20 cellular contexts compared by ENCODE assay signal in the genomic region with DNA sequence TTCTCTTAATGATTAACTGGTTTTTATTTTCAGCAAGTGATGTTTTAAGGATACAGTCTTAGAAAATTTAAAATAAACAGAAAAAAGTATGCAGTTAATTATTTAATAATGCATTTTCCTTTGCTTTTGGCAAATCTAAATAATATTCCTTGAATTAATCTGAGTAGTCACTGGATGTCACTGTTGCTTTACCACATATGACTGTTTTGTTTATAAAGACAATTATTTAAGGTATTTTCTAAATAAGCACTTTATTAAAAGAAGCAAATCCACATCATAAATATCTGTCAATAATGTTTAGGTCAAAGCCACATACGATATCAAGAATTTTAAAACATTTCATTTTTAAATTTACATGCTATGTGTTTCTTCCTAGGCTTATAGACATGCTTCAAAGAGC. TPM values are rescaled to one million over a fixed set of nuclear protein-coding genes. Genes with fewer than 3 reads are reported as not detected.
A peak's percentile ranks its signal among the peaks of the same experiment; 100 is the strongest.
DNase-seq lines count a peak whose midpoint lies in the region; ATAC-seq and TF ChIP-seq lines count a peak whose summit lies in the region.
"Had no signal": no experiment of that assay in that cellular context is flagged by ENCODE, and none has a peak within 500 bp of the region (broad histone marks: within the 10 kb centered on the region; RNA-seq: fewer than 3 reads in every experiment).

No MANE protein-coding gene starts in this region.

- no peak for TF ChIP-seq POLR2A in upper lobe of left lung (IDR thresholded peaks at IDR 0.05)

- TF ChIP-seq EP300 in upper lobe of left lung (IDR thresholded peaks at IDR 0.05): no peak

- ATAC-seq in RWPE2 (ENCODE audit: low read depth): no peak
- ATAC-seq in upper lobe of left lung (ENCODE audit: low FRiP score in 2 of 2): no peak
- ATAC-seq in GM21423 (IDR thresholded peaks at IDR 0.05; ENCODE audit: unreplicated experiment): no peak
- ATAC-seq: activated T-cell treated with anti-CD3 and anti-CD28 coated beads, Interleukin-2, amount 50 U/mL, for 4 hours; CD8-positive, alpha-beta T cell had no signal

- no peaks in the 10 kb centered on the region for H3K36me3 Mint-ChIP-seq in type B pancreatic cell
- H3K36me3 Mint-ChIP-seq: activated CD4-positive, alpha-beta memory T cell treated with anti-CD3 and anti-CD28 coated beads for 36 hours; activated naive CD8-positive, alpha-beta T cell treated with anti-CD3 and anti-CD28 coated beads for 36 hours; CD8-positive, alpha-beta T cell; immature natural killer cell; memory B cell had no signal

- TF ChIP-seq CTCF in RWPE2 (IDR thresholded peaks at IDR 0.05; ENCODE audit: poor library complexity, severe bottlenecking): peak; percentile 24
- TF ChIP-seq CTCF in fibroblast of the aortic adventitia (IDR thresholded peaks at IDR 0.05; ENCODE audit: insufficient read depth, low read length): no peak
- peak; percentile 26 for TF ChIP-seq CTCF in type B pancreatic cell (conservative IDR thresholded peaks at IDR 0.05)
- TF ChIP-seq CTCF in upper lobe of left lung (IDR thresholded peaks at IDR 0.05): no peak

- 56 to 66% methylated on average over 1 of the region's 1 CpG for WGBS in upper lobe of left lung, 2 donors

- no peak overlapping the region for H3K4me3 Mint-ChIP-seq in type B pancreatic cell
- H3K4me3 Mint-ChIP-seq: activated CD4-positive, alpha-beta memory T cell treated with anti-CD3 and anti-CD28 coated beads for 36 hours; activated naive CD8-positive, alpha-beta T cell treated with anti-CD3 and anti-CD28 coated beads for 36 hours; activated T-cell treated with anti-CD3 and anti-CD28 coated beads, Interleukin-2, amount 50 U/mL, for 4 hours; CD8-positive, alpha-beta T cell; immature natural killer cell; memory B cell had no signal

- H3K27ac Mint-ChIP-seq in type B pancreatic cell: no peak overlapping the region
- H3K27ac Mint-ChIP-seq: activated CD4-positive, alpha-beta memory T cell treated with anti-CD3 and anti-CD28 coated beads for 36 hours; activated naive CD8-positive, alpha-beta T cell treated with anti-CD3 and anti-CD28 coated beads for 36 hours; CD8-positive, alpha-beta T cell; immature natural killer cell; memory B cell had no signal

- H3K4me1 Mint-ChIP-seq in type B pancreatic cell (ENCODE audit: unreplicated experiment): no peaks in the 10 kb centered on the region
- H3K4me1 Mint-ChIP-seq: activated naive CD8-positive, alpha-beta T cell treated with anti-CD3 and anti-CD28 coated beads for 36 hours; immature natural killer cell; memory B cell had no signal

- H3K27me3 ChIP-seq in RWPE2 (ENCODE audit: insufficient read depth, poor library complexity, severe bottlenecking) (no peaks in the 10 kb centered on the region), upper lobe of left lung (no peaks in the 10 kb centered on the region)
- H3K27me3 ChIP-seq: thyroid gland had no signal

- H3K4me1 ChIP-seq in RWPE2 (ENCODE audit: insufficient read depth, poor library complexity, severe bottlenecking): no peaks in the 10 kb centered on the region
- no peaks in the 10 kb centered on the region for H3K4me1 ChIP-seq in upper lobe of left lung
- H3K4me1 ChIP-seq: thyroid gland had no signal

- H3K4me3 ChIP-seq in RWPE2 (ENCODE audit: severe bottlenecking) (no peak overlapping the region), fibroblast of the aortic adventitia (ENCODE audit: low read depth, low read length) (no peak overlapping the region), upper lobe of left lung (no peak overlapping the region)
- H3K4me3 ChIP-seq: thyroid gland had no signal

- H3K27me3 Mint-ChIP-seq in type B pancreatic cell: no peaks in the 10 kb centered on the region
- H3K27me3 Mint-ChIP-seq: activated CD4-positive, alpha-beta memory T cell treated with anti-CD3 and anti-CD28 coated beads for 36 hours; memory B cell had no signal

- no peak overlapping the region for H3K27ac ChIP-seq in RWPE2 (ENCODE audit: poor library complexity, severe bottlenecking)
- H3K27ac ChIP-seq in upper lobe of left lung: no peak overlapping the region
- H3K27ac ChIP-seq: thyroid gland had no signal

- H3K9me3 ChIP-seq in RWPE2 (ENCODE audit: severe bottlenecking) (no peaks in the 10 kb centered on the region), upper lobe of left lung (no peaks in the 10 kb centered on the region)
- H3K9me3 ChIP-seq: thyroid gland had no signal

- H3K9me3 Mint-ChIP-seq in type B pancreatic cell: peaks cover 4% of the 10 kb centered on the region
- H3K9me3 Mint-ChIP-seq: activated CD4-positive, alpha-beta memory T cell treated with anti-CD3 and anti-CD28 coated beads for 36 hours; activated naive CD8-positive, alpha-beta T cell treated with anti-CD3 and anti-CD28 coated beads for 36 hours; activated T-cell treated with anti-CD3 and anti-CD28 coated beads, Interleukin-2, amount 50 U/mL, for 4 hours; CD8-positive, alpha-beta T cell had no signal

- DNase-seq in NCI-H1105 treated with DMSO at 0.1 percent for 48 hours (lab: John Stamatoyannopoulos, UW): peak; percentile 19
- no peak for DNase-seq in NCI-H1105 (lab: John Stamatoyannopoulos, UW)
- DNase-seq in RWPE2 (ENCODE audit: low spot score): no peak
- DNase-seq in fibroblast of the aortic adventitia (ENCODE audit: low read depth): peak; percentile 41
- no peak for DNase-seq in type B pancreatic cell (ENCODE audit: extremely low spot score, unreplicated experiment)
- no peak for DNase-seq in retina
- no peak for DNase-seq in upper lobe of left lung
- DNase-seq: activated CD4-positive, alpha-beta memory T cell treated with anti-CD3 and anti-CD28 coated beads for 36 hours; activated naive CD8-positive, alpha-beta T cell treated with anti-CD3 and anti-CD28 coated beads for 36 hours; activated T-cell treated with anti-CD3 and anti-CD28 coated beads, Interleukin-2, amount 50 U/mL, for 4 hours; caudate nucleus; CD8-positive, alpha-beta T cell; EL; immature natural killer cell; KG1; NCI-H187 treated with DMSO at 0.1 percent for 48 hours; stimulated activated CD4-positive, alpha-beta T cell treated with anti-CD3 and anti-CD28 coated beads, Interleukin-4, amount 100 ng/mL, for 4 hours; thyroid gland had no signal

- H3K36me3 ChIP-seq in RWPE2 (ENCODE audit: low read depth): no peaks in the 10 kb centered on the region
- H3K36me3 ChIP-seq in upper lobe of left lung: no peaks in the 10 kb centered on the region
- H3K36me3 ChIP-seq: thyroid gland had no signal

RNA-seq across cellular contexts. Expression of gene TFPI, which starts 40.6 kb away (rescaled TPM):
- 72.5 and 596 TPM in 2 replicates for total RNA-seq in fibroblast of the aortic adventitia (ENCODE audit: low replicate concordance)
- total RNA-seq in type B pancreatic cell (ENCODE audit: low replicate concordance): 9.6 and 12.2 TPM in 2 replicates
- total RNA-seq in upper lobe of left lung: 100 to 1,000 TPM in 5 of 6 donors, 10 to 100 TPM in 1; 92.3 to 293 (median 243) TPM
- total RNA-seq: activated CD4-positive, alpha-beta memory T cell treated with anti-CD3 and anti-CD28 coated beads for 36 hours; activated naive CD8-positive, alpha-beta T cell treated with anti-CD3 and anti-CD28 coated beads for 36 hours; CD8-positive, alpha-beta T cell had no signal

Comparison
In these comparisons a context has a peak if more than half of its experiments do, and no peak if none do; other contexts are left out.
1. DNase-seq: peak in NCI-H1105 treated with DMSO at 0.1 percent for 48 hours (single experiment) and fibroblast of the aortic adventitia (single experiment); none in NCI-H1105 (single experiment), RWPE2 (single experiment), type B pancreatic cell (single experiment), retina (single experiment) and upper lobe of left lung (0 of 2).
2. CTCF ChIP-seq: peak in RWPE2 (single experiment) and type B pancreatic cell (single experiment); none in fibroblast of the aortic adventitia (single experiment) and upper lobe of left lung (0 of 6).